ENCODE assay signal across 13 cellular contexts in genomic region chr11:118705796-118706545, GRCh38. TPM values are rescaled to one million over a fixed set of nuclear protein-coding genes. Genes with fewer than 3 reads are reported as not detected.
DNase-seq lines count a peak whose midpoint lies in the region; ATAC-seq and TF ChIP-seq lines count a peak whose summit lies in the region.
"Had no signal": no experiment of that assay in that cellular context is flagged by ENCODE, and none has a peak within 500 bp of the region (broad histone marks: within the 10 kb centered on the region; RNA-seq: fewer than 3 reads in every experiment).

No MANE protein-coding gene starts in this region.

- peak overlapping the region; percentile 8 for H3K4me3 ChIP-seq in CD8-positive, alpha-beta memory T cell (ENCODE audit: low read length)
- no peak overlapping the region for H3K4me3 ChIP-seq in HUES48 (ENCODE audit: low read depth, low read length)
- H3K4me3 ChIP-seq in neural progenitor cell = no peak overlapping the region
- H3K4me3 ChIP-seq in coronary artery = no peak overlapping the region
- H3K4me3 ChIP-seq: HAP-1, thyroid gland had no signal

- CTCF ChIA-PET in CD8-positive, alpha-beta memory T cell (lab: Charles Lee) = interaction anchor here (0.8 to 3.8 kb wide), 7 partner anchors 9 to 224 kb away, joined by 3 to 33 read pairs (median 6); partner anchors contain the start of gene BCL9L

- no peaks in the 10 kb centered on the region for H3K27me3 Mint-ChIP-seq in CD8-positive, alpha-beta memory T cell
- peaks cover 4% of the 10 kb centered on the region for H3K27me3 Mint-ChIP-seq in neural progenitor cell (ENCODE audit: insufficient read depth, low read depth)

- peak overlapping the region; percentile 62 for H3K4me2 ChIP-seq in neural progenitor cell

- no peaks in the 10 kb centered on the region for H3K36me3 Mint-ChIP-seq in CD8-positive, alpha-beta memory T cell
- no peaks in the 10 kb centered on the region for H3K36me3 Mint-ChIP-seq in neural progenitor cell

- no peak overlapping the region for H3K9ac ChIP-seq in HUES48 (ENCODE audit: low read depth, low read length)
- H3K9ac ChIP-seq in neural progenitor cell = no peak overlapping the region

- H3K79me2 ChIP-seq in neural progenitor cell (ENCODE audit: low read depth) = no peaks in the 10 kb centered on the region

- no peaks in the 10 kb centered on the region for H3K27me3 ChIP-seq in CD8-positive, alpha-beta memory T cell (ENCODE audit: insufficient read depth, low read length, poor library complexity, severe bottlenecking)
- H3K27me3 ChIP-seq in HUES48 (ENCODE audit: control insufficient read depth, insufficient read depth, low read length) (no peaks in the 10 kb centered on the region), neural progenitor cell (no peaks in the 10 kb centered on the region)
- H3K27me3 ChIP-seq: thyroid gland had no signal

- TF ChIP-seq CTCF in neural progenitor cell (IDR thresholded peaks at IDR 0.05) = no peak
- no peak for TF ChIP-seq CTCF in coronary artery (IDR thresholded peaks at IDR 0.05)

- H3K4me3 Mint-ChIP-seq in CD8-positive, alpha-beta memory T cell = peak overlapping the region in 4 of 7 donors; percentile 57 to 81 (median 68)
- peak overlapping the region; percentile 0 for H3K4me3 Mint-ChIP-seq in neural progenitor cell

- no peaks in the 10 kb centered on the region for H4K20me1 ChIP-seq in neural progenitor cell (ENCODE audit: low read depth)

- H3K4me1 ChIP-seq in CD8-positive, alpha-beta memory T cell (ENCODE audit: insufficient read depth, low read length) = peaks cover 41% of the 10 kb centered on the region
- H3K4me1 ChIP-seq in HUES48 (ENCODE audit: control insufficient read depth, insufficient read depth, low read length) (peaks cover 8% of the 10 kb centered on the region), neural progenitor cell (peaks cover 15% of the 10 kb centered on the region)
- H3K4me1 ChIP-seq: thyroid gland had no signal

- H3K9me3 ChIP-seq in CD8-positive, alpha-beta memory T cell (ENCODE audit: low read length) = no peaks in the 10 kb centered on the region
- H3K9me3 ChIP-seq in HUES48 (ENCODE audit: control insufficient read depth, insufficient read depth, low read length) = no peaks in the 10 kb centered on the region; the same call in 1 of the 2 replicates
- no peaks in the 10 kb centered on the region for H3K9me3 ChIP-seq in neural progenitor cell (ENCODE audit: low read depth)
- H3K9me3 ChIP-seq: HAP-1, thyroid gland had no signal

- no peaks in the 10 kb centered on the region for H3K9me3 Mint-ChIP-seq in CD8-positive, alpha-beta memory T cell
- H3K9me3 Mint-ChIP-seq in neural progenitor cell = no peaks in the 10 kb centered on the region

- POLR2A ChIA-PET in CD8-positive, alpha-beta memory T cell (lab: Charles Lee) = interaction anchor here (0.6 to 1.8 kb wide), 9 partner anchors 9 to 224 kb away, joined by 3 to 26 read pairs (median 9); partner anchors contain the start of gene DDX6

- no peak for DNase-seq in CD8-positive, alpha-beta memory T cell
- DNase-seq in cerebellar cortex (ENCODE audit: low spot score) = peak; percentile 39
- peak; percentile 39 for DNase-seq in neural progenitor cell (ENCODE audit: low spot score)
- no peak for DNase-seq in COLO668 (lab: John Stamatoyannopoulos, UW; ENCODE audit: unreplicated experiment)
- DNase-seq in coronary artery (ENCODE audit: low spot score) = no peak
- DNase-seq: amniotic stem cell, left cardiac atrium, NCI-H510A, thyroid gland had no signal

- H3K36me3 ChIP-seq in CD8-positive, alpha-beta memory T cell (ENCODE audit: insufficient read depth, low read length) = no peaks in the 10 kb centered on the region
- H3K36me3 ChIP-seq in HUES48 (ENCODE audit: control insufficient read depth, insufficient read depth, low read length) (peaks cover 3% of the 10 kb centered on the region), neural progenitor cell (no peaks in the 10 kb centered on the region)
- H3K36me3 ChIP-seq: HAP-1, thyroid gland had no signal

- H3K4me1 Mint-ChIP-seq in CD8-positive, alpha-beta memory T cell = peaks cover 29 to 44% (median 42%) of the 10 kb centered on the region in 3 donors
- H3K4me1 Mint-ChIP-seq in neural progenitor cell = peaks cover 21% of the 10 kb centered on the region

- peaks cover 10% of the 10 kb centered on the region for H3F3A ChIP-seq in neural progenitor cell (ENCODE audit: low read depth)

- H3K27ac Mint-ChIP-seq in CD8-positive, alpha-beta memory T cell = peak overlapping the region in 6 of 8 donors; percentile 76 to 96 (median 86)
- peak overlapping the region; percentile 77 for H3K27ac Mint-ChIP-seq in neural progenitor cell

- no peak for ATAC-seq in HG02938 (IDR thresholded peaks at IDR 0.05; ENCODE audit: unreplicated experiment)

- H2AFZ ChIP-seq in neural progenitor cell (replicated peaks) = peak overlapping the region; percentile 79

- H3K27ac ChIP-seq in CD8-positive, alpha-beta memory T cell (ENCODE audit: low read depth, low read length) = no peak overlapping the region
- peak overlapping the region; percentile 5 for H3K27ac ChIP-seq in HUES48 (ENCODE audit: low read depth, low read length)
- H3K27ac ChIP-seq in neural progenitor cell = no peak overlapping the region
- no peak overlapping the region for H3K27ac ChIP-seq in coronary artery
- H3K27ac ChIP-seq: thyroid gland had no signal

RNA-seq across cellular contexts. Expression of gene TREH, which starts 26.5 kb away (rescaled TPM):
- not detected for total RNA-seq in CD8-positive, alpha-beta memory T cell
- not detected for polyA plus RNA-seq in CD8-positive, alpha-beta memory T cell
- not detected in 2 replicates for total RNA-seq in neural progenitor cell (ENCODE audit: low replicate concordance)
- total RNA-seq: glomerular endothelial cell, left cardiac atrium, thyroid gland had no signal

Comparison
In these comparisons a context has a peak if more than half of its experiments do, and no peak if none do; other contexts are left out.
1. DNase-seq: peak in cerebellar cortex (single experiment) and neural progenitor cell (single experiment); none in CD8-positive, alpha-beta memory T cell (0 of 5), COLO668 (single experiment) and coronary artery (single experiment).